Comparison of ENCODE assay signal across 8 cellular contexts in genomic region chr1:54716299-54717047, GRCh38. TPM values are rescaled to one million over a fixed set of nuclear protein-coding genes. Genes with fewer than 3 reads are reported as not detected.
A peak's percentile ranks its signal among the peaks of the same experiment; 100 is the strongest.
DNase-seq lines count a peak whose midpoint lies in the region; ATAC-seq, FAIRE-seq and TF ChIP-seq lines count a peak whose summit lies in the region.

No MANE protein-coding gene starts in this region.

- H3K36me3 ChIP-seq in smooth muscle cell (ENCODE audit: low read depth): peaks cover 9% of the 10 kb centered on the region

- WGBS in A549 (ENCODE audit: missing lambda C conversion rate): 4% methylated on average over 8 of the region's 8 CpGs
- 48% methylated on average over 8 of the region's 8 CpGs for WGBS in smooth muscle cell (ENCODE audit: low lambda C conversion rate)

- H3K4me1 Mint-ChIP-seq in activated CD4-positive, alpha-beta memory T cell treated with anti-CD3 and anti-CD28 coated beads for 36 hours (ENCODE audit: low read depth): peaks cover 33% of the 10 kb centered on the region
- H3K4me1 Mint-ChIP-seq in glutamatergic neuron (ENCODE audit: low read depth, unreplicated experiment): no peaks in the 10 kb centered on the region

- no peaks in the 10 kb centered on the region for H3F3A ChIP-seq in smooth muscle cell (ENCODE audit: low read depth)

- H3K4me1 ChIP-seq in A549 (no peaks in the 10 kb centered on the region), smooth muscle cell (ENCODE audit: low read depth) (peaks cover 7% of the 10 kb centered on the region)

- TF ChIP-seq POLR2A in A549 (IDR thresholded peaks at IDR 0.05; ENCODE audit: low read length): no peak

- no peaks in the 10 kb centered on the region for H3K27me3 Mint-ChIP-seq in activated CD4-positive, alpha-beta memory T cell treated with anti-CD3 and anti-CD28 coated beads for 36 hours
- H3K27me3 Mint-ChIP-seq in glutamatergic neuron (ENCODE audit: unreplicated experiment): peaks cover 5% of the 10 kb centered on the region

- peaks cover 20% of the 10 kb centered on the region for H3K36me3 Mint-ChIP-seq in activated CD4-positive, alpha-beta memory T cell treated with anti-CD3 and anti-CD28 coated beads for 36 hours
- H3K36me3 Mint-ChIP-seq in glutamatergic neuron (ENCODE audit: unreplicated experiment): no peaks in the 10 kb centered on the region

- POLR2A ChIA-PET in A549 (lab: Yijun Ruan, JAX): interaction anchor here (1.4 kb wide), 1 partner anchor 11 kb away, joined by 3 read pairs; no protein-coding TSS in a partner anchor
- POLR2A ChIA-PET in activated CD4-positive, alpha-beta memory T cell treated with anti-CD3 and anti-CD28 coated beads for 36 hours (lab: Charles Lee): interaction anchor here (0.7 to 2.2 kb wide), 7 partner anchors 16 to 663 kb away, joined by 3 to 23 read pairs (median 4); partner anchors contain the start of genes MRPL37, PARS2, TCEANC2 and TMEM59

- H3K4me3 Mint-ChIP-seq in activated CD4-positive, alpha-beta memory T cell treated with anti-CD3 and anti-CD28 coated beads for 36 hours: peak overlapping the region; percentile 82
- peak overlapping the region; percentile 88 for H3K4me3 Mint-ChIP-seq in glutamatergic neuron (ENCODE audit: unreplicated experiment)

- H3K9ac ChIP-seq in smooth muscle cell (ENCODE audit: low read depth): peak overlapping the region; percentile 84

- H3K4me3 ChIP-seq in A549 (peak overlapping the region; percentile 74), smooth muscle cell (peak overlapping the region; percentile 90)

- H3K27ac ChIP-seq in A549: peak overlapping the region; percentile 82 to 89
- peak overlapping the region; percentile 51 for H3K27ac ChIP-seq in smooth muscle cell (ENCODE audit: low read depth)

- H3K27me3 ChIP-seq in smooth muscle cell (ENCODE audit: low read depth): peaks cover under 1% of the 10 kb centered on the region

- H3K4me2 ChIP-seq in A549 (peak overlapping the region; percentile 79), smooth muscle cell (peak overlapping the region; percentile 86)

- H2AFZ ChIP-seq in smooth muscle cell (ENCODE audit: low read depth): peak overlapping the region; percentile 96

- no peaks in the 10 kb centered on the region for H3K9me3 Mint-ChIP-seq in activated CD4-positive, alpha-beta memory T cell treated with anti-CD3 and anti-CD28 coated beads for 36 hours
- no peaks in the 10 kb centered on the region for H3K9me3 Mint-ChIP-seq in glutamatergic neuron (ENCODE audit: unreplicated experiment)

- H3K9me3 ChIP-seq in A549: no peaks in the 10 kb centered on the region
- H3K9me3 ChIP-seq in smooth muscle cell (replicated peaks; ENCODE audit: low read depth): no peaks in the 10 kb centered on the region

- DNase-seq in A549 (ENCODE audit: low read depth in 1 of 2, low spot score in 1 of 2): no peak
- peak; percentile 33 for DNase-seq in activated CD4-positive, alpha-beta memory T cell treated with anti-CD3 and anti-CD28 coated beads for 36 hours
- DNase-seq in glutamatergic neuron: no peak
- no peak for DNase-seq in smooth muscle cell (lab: John Stamatoyannopoulos, UW; ENCODE audit: unreplicated experiment)
- no peak for DNase-seq in C1 segment of cervical spinal cord (lab: John Stamatoyannopoulos, UW)
- no peak for DNase-seq in activated CD4-positive, CD25-positive, alpha-beta regulatory T cell treated with anti-CD3 and anti-CD28 coated beads, Interleukin-2, amount 50 U/mL, for 72 hours

- H3K79me2 ChIP-seq in smooth muscle cell (ENCODE audit: low read depth): peaks cover 17% of the 10 kb centered on the region

- peak overlapping the region; percentile 92 for H3K27ac Mint-ChIP-seq in activated CD4-positive, alpha-beta memory T cell treated with anti-CD3 and anti-CD28 coated beads for 36 hours
- H3K27ac Mint-ChIP-seq in glutamatergic neuron (ENCODE audit: unreplicated experiment): no peak overlapping the region

- CTCF ChIA-PET in A549 (lab: Yijun Ruan, JAX): interaction anchor here (0.6 to 1.4 kb wide), 2 partner anchors 23 to 232 kb away, joined by 3 to 4 read pairs; no protein-coding TSS in a partner anchor
- CTCF ChIA-PET in activated CD4-positive, alpha-beta memory T cell treated with anti-CD3 and anti-CD28 coated beads for 36 hours (lab: Charles Lee): interaction anchor here (0.8 to 2.0 kb wide), 6 partner anchors 44 to 93 kb away, joined by 3 to 18 read pairs (median 5); partner anchors contain the start of genes PARS2 and TTC22

- ATAC-seq in A549 (peak in 1 of 2 experiments; percentile 13; a peak in 2 of 6 replicates), GM21717 (IDR thresholded peaks at IDR 0.05; ENCODE audit: unreplicated experiment) (peak; percentile 8), GM21360 (IDR thresholded peaks at IDR 0.05; ENCODE audit: unreplicated experiment) (no peak)

- intact Hi-C loops in activated CD4-positive, alpha-beta memory T cell treated with anti-CD3 and anti-CD28 coated beads for 36 hours (cut with micrococcal nuclease): loop anchor here (1.0 to 5.0 kb wide), 5 partner anchors 48 to 663 kb away; partner anchors contain the start of genes PARS2, TCEANC2 and TMEM59

- FAIRE-seq in A549 (lab: Jason Lieb, UNC): no peak

- H4K20me1 ChIP-seq in smooth muscle cell (ENCODE audit: low read depth): no peaks in the 10 kb centered on the region

- no peak for TF ChIP-seq EP300 in A549 (IDR thresholded peaks at IDR 0.05)

- TF ChIP-seq RAD21 in A549 (conservative IDR thresholded peaks at IDR 0.05 in 1 of 2, IDR thresholded peaks at IDR 0.05 in 1 of 2): no peak

- no peak for TF ChIP-seq CTCF in A549 (IDR thresholded peaks at IDR 0.05)
- no peak for TF ChIP-seq CTCF in glutamatergic neuron (IDR thresholded peaks at IDR 0.05; ENCODE audit: partially characterized antibody, unreplicated experiment)
- TF ChIP-seq CTCF in smooth muscle cell (IDR thresholded peaks at IDR 0.05; ENCODE audit: borderline replicate concordance, insufficient read depth, poor library complexity, severe bottlenecking): no peak

TF ChIP-seq in A549, 52 proteins besides CTCF, POLR2A, EP300 and RAD21:
- TF ChIP-seq FOSL2 (IDR thresholded peaks at IDR 0.05) (no peak), FOSL2 (CRISPR knock-in tag; IDR thresholded peaks at IDR 0.05) (peak; percentile 47), E2F6 (IDR thresholded peaks at IDR 0.05; ENCODE audit: borderline replicate concordance, low read depth) (no peak)
TF ChIP-seq in A549: peak in this region for 1.

RNA-seq across cellular contexts. Expression of gene TTC4, which starts 0.8 kb away (rescaled TPM):
- polyA plus RNA-seq in A549 (2011; rRNA removed) (27.1 and 32.2 TPM in 2 replicates), A549 (2017; fragmentation: RNase III; extraction: RNeasy Plus Mini Kit Qiagen cat#74134 plus additional on column Dnase treatment) (20.1 to 22.8 TPM (median 20.4 TPM) in 3 replicates), smooth muscle cell (27.3 and 27.4 TPM in 2 replicates)
- 14.6 and 15.8 TPM in 2 replicates for polyA plus RNA-seq in A549 (2012; cell fraction: cytosol; rRNA removed)
- 11.2 and 19.7 TPM in 2 replicates for polyA plus RNA-seq in A549 (2012; cell fraction: nucleus; rRNA removed)
- polyA minus RNA-seq in A549 (2011; rRNA and poly(A)+ RNA removed): 22.4 and 23.4 TPM in 2 replicates
- total RNA-seq in activated CD4-positive, alpha-beta memory T cell treated with anti-CD3 and anti-CD28 coated beads for 36 hours: 10 to 100 TPM; 32.7 to 33.5 TPM
- total RNA-seq in glutamatergic neuron (ENCODE audit: unreplicated experiment) (14.3 TPM), smooth muscle cell (12.6 and 14.7 TPM in 2 replicates)

RNA-seq across cellular contexts. Expression of gene PARS2, which starts 47.9 kb away (rescaled TPM):
- polyA plus RNA-seq in A549 (2011; rRNA removed) (2.3 and 3.7 TPM in 2 replicates), A549 (2017; fragmentation: RNase III; extraction: RNeasy Plus Mini Kit Qiagen cat#74134 plus additional on column Dnase treatment) (2.8 to 2.9 TPM (median 2.9 TPM) in 3 replicates), smooth muscle cell (4.5 and 5.7 TPM in 2 replicates)
- polyA plus RNA-seq in A549 (2012; cell fraction: cytosol; rRNA removed): 1.2 and 1.6 TPM in 2 replicates
- polyA plus RNA-seq in A549 (2012; cell fraction: nucleus; rRNA removed): 1.2 and 1.5 TPM in 2 replicates
- 6.2 and 7.4 TPM in 2 replicates for polyA minus RNA-seq in A549 (2011; rRNA and poly(A)+ RNA removed)
- total RNA-seq in activated CD4-positive, alpha-beta memory T cell treated with anti-CD3 and anti-CD28 coated beads for 36 hours: 1 to 10 TPM; 5.6 to 5.7 TPM
- total RNA-seq in glutamatergic neuron (ENCODE audit: unreplicated experiment) (4.2 TPM), smooth muscle cell (1.7 and 4.1 TPM in 2 replicates)
